Comparison of ENCODE assay signal across 9 cellular contexts in the genomic region with DNA sequence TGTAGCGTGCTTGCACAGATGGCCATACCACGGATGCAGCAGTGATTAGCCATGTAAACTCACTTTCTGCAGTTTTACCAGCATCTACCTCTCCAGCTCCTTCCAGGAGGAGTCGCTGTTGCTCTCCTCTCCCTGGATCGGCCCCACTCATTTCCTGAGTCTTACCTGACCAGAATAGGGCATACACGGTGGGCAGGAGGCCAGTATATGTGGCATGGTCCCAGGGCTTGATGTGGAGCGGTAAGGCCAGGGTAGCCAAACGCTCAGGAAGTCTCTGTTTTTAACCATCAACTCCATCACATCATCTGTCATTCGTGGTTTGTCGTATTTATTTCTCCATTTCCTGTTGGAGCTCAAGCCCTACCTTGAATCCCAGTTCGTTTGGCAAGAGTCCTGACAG.
A peak's percentile ranks its signal among the peaks of the same experiment; 100 is the strongest.
DNase-seq lines count a peak whose midpoint lies in the region; ATAC-seq, FAIRE-seq and TF ChIP-seq lines count a peak whose summit lies in the region.
"Had no signal": no experiment of that assay in that cellular context is flagged by ENCODE, and none has a peak within 500 bp of the region (broad histone marks: within the 10 kb centered on the region; RNA-seq: fewer than 3 reads in every experiment).

No MANE protein-coding gene starts in this region.

- no peak overlapping the region for H3K9ac ChIP-seq in neural cell (ENCODE audit: low read length)

- no peaks in the 10 kb centered on the region for H3K4me1 Mint-ChIP-seq in activated T-helper 2 cell treated with anti-CD3 and anti-CD28 coated beads, Interferon-gamma antibody, Interleukin-2, Interleukin-4, amounts not matched to agents 10 μg/mL and 5 μg/mL and 100 μg/mL, durations not matched to agents 14 hours and 24 hours and 36 hours (ENCODE audit: low read depth)
- peaks cover 0 to 3% of the 10 kb centered on the region in 2 donors for H3K4me1 Mint-ChIP-seq in immature natural killer cell

- H3K9me2 ChIP-seq in neural cell (ENCODE audit: insufficient read depth, low read length), result no peaks in the 10 kb centered on the region

- no peak for FAIRE-seq in bronchial epithelial cell (lab: Jason Lieb, UNC)
- FAIRE-seq: colon had no signal

- H3K4me1 ChIP-seq in heart right ventricle, result peaks cover 0 to 14% (median 0%) of the 10 kb centered on the region in 9 donors

- H3K4me3 Mint-ChIP-seq in activated T-helper 2 cell treated with anti-CD3 and anti-CD28 coated beads, Interferon-gamma antibody, Interleukin-2, Interleukin-4, amounts not matched to agents 10 μg/mL and 5 μg/mL and 100 μg/mL, durations not matched to agents 14 hours and 24 hours and 36 hours (ENCODE audit: low read depth), result no peak overlapping the region
- H3K4me3 Mint-ChIP-seq in immature natural killer cell, result no peak overlapping the region

- no peak overlapping the region for H3K4me3 ChIP-seq in heart right ventricle
- H3K4me3 ChIP-seq in bronchial epithelial cell (ENCODE audit: low read depth, low read length), result no peak overlapping the region
- no peak overlapping the region for H3K4me3 ChIP-seq in neural cell (ENCODE audit: low read length)

- H3K9me3 ChIP-seq in heart right ventricle, result no peaks in the 10 kb centered on the region
- H3K9me3 ChIP-seq in neural cell (ENCODE audit: low read length), result no peaks in the 10 kb centered on the region

- H3K27me3 ChIP-seq in heart right ventricle, result no peaks in the 10 kb centered on the region
- no peaks in the 10 kb centered on the region for H3K27me3 ChIP-seq in bronchial epithelial cell (ENCODE audit: control insufficient read depth, insufficient read depth, low read length)
- H3K27me3 ChIP-seq in neural cell (ENCODE audit: insufficient read depth, low read depth, low read length), result no peaks in the 10 kb centered on the region

- TF ChIP-seq RAD21 in neural cell (conservative IDR thresholded peaks at IDR 0.05), result no peak

- no peak for TF ChIP-seq EP300 in neural cell (conservative IDR thresholded peaks at IDR 0.05; ENCODE audit: poor library complexity, severe bottlenecking)

- no peaks in the 10 kb centered on the region for H4K20me1 ChIP-seq in neural cell (ENCODE audit: insufficient read depth)

- H3K36me3 ChIP-seq in heart right ventricle (no peaks in the 10 kb centered on the region), bronchial epithelial cell (ENCODE audit: control insufficient read depth, insufficient read depth, low read length) (no peaks in the 10 kb centered on the region), neural cell (ENCODE audit: insufficient read depth, low read length) (no peaks in the 10 kb centered on the region)

- DNase-seq in heart right ventricle (no peak), Right ventricle myocardium inferior (ENCODE audit: missing footprints) (no peak), NCI-H226 (peak; percentile 43), bronchial epithelial cell (ENCODE audit: low read depth) (peak; percentile 35), SIG-M5 treated with dmso at 0.1 percent for 504 hours (lab: John Stamatoyannopoulos, UW; ENCODE audit: unreplicated experiment) (no peak), immature natural killer cell (no peak)
- DNase-seq in activated T-helper 2 cell treated with anti-CD3 and anti-CD28 coated beads, Interferon-gamma antibody, Interleukin-2, Interleukin-4, amounts not matched to agents 10 μg/mL and 5 μg/mL and 100 μg/mL, durations not matched to agents 14 hours and 24 hours and 36 hours (ENCODE audit: low spot score), result no peak

- H3K27me3 Mint-ChIP-seq in activated T-helper 2 cell treated with anti-CD3 and anti-CD28 coated beads, Interferon-gamma antibody, Interleukin-2, Interleukin-4, amounts not matched to agents 10 μg/mL and 5 μg/mL and 100 μg/mL, durations not matched to agents 14 hours and 24 hours and 36 hours (ENCODE audit: low read depth), result no peaks in the 10 kb centered on the region
- H3K27me3 Mint-ChIP-seq in immature natural killer cell (ENCODE audit: low read depth in 3 of 3), result peaks cover 0 to 5% (median 0%) of the 10 kb centered on the region in 3 donors

- no peak overlapping the region for H2AFZ ChIP-seq in neural cell (ENCODE audit: low read depth, low read length)

- H3K9me3 Mint-ChIP-seq in activated T-helper 2 cell treated with anti-CD3 and anti-CD28 coated beads, Interferon-gamma antibody, Interleukin-2, Interleukin-4, amounts not matched to agents 10 μg/mL and 5 μg/mL and 100 μg/mL, durations not matched to agents 14 hours and 24 hours and 36 hours, result no peaks in the 10 kb centered on the region
- H3K9me3 Mint-ChIP-seq in immature natural killer cell, result no peaks in the 10 kb centered on the region

- peak in 1 of 8 donors; percentile 49 for ATAC-seq in heart right ventricle
- ATAC-seq in Right ventricle myocardium inferior, result no peak

- intact Hi-C loops in heart right ventricle (cut with DNase I), result loop anchor here in 9 of 10 donors (1.0 to 10.0 kb wide), 6 partner anchors 516 to 1209 kb away; no protein-coding TSS in a partner anchor
- intact Hi-C loops in Right ventricle myocardium inferior (cut with DNase I), result loop anchor here (5.0 kb wide), 1 partner anchor 1209 kb away; no protein-coding TSS in a partner anchor
- intact Hi-C loops in activated T-helper 2 cell treated with anti-CD3 and anti-CD28 coated beads, Interferon-gamma antibody, Interleukin-2, Interleukin-4, amounts not matched to agents 10 μg/mL and 5 μg/mL and 100 μg/mL, durations not matched to agents 14 hours and 24 hours and 36 hours (cut with micrococcal nuclease), result no loop called here

- H3K79me2 ChIP-seq in neural cell (replicated peaks; ENCODE audit: insufficient read depth, low read length), result no peaks in the 10 kb centered on the region

- TF ChIP-seq CTCF in heart right ventricle (IDR thresholded peaks at IDR 0.05) (peak in 7 of 9 donors; percentile 41 to 59 (median 49)), bronchial epithelial cell (IDR thresholded peaks at IDR 0.05; ENCODE audit: insufficient read depth, low read length, severe bottlenecking) (peak; percentile 80), neural cell (IDR thresholded peaks at IDR 0.05; ENCODE audit: poor library complexity, severe bottlenecking) (peak; percentile 11)

- H3K36me3 Mint-ChIP-seq in activated T-helper 2 cell treated with anti-CD3 and anti-CD28 coated beads, Interferon-gamma antibody, Interleukin-2, Interleukin-4, amounts not matched to agents 10 μg/mL and 5 μg/mL and 100 μg/mL, durations not matched to agents 14 hours and 24 hours and 36 hours (ENCODE audit: low read depth), result no peaks in the 10 kb centered on the region
- no peaks in the 10 kb centered on the region for H3K36me3 Mint-ChIP-seq in immature natural killer cell

- H3F3A ChIP-seq in neural cell (ENCODE audit: insufficient read depth, low read length, poor library complexity, severe bottlenecking), result no peaks in the 10 kb centered on the region

- H3K27ac ChIP-seq in heart right ventricle (no peak overlapping the region), neural cell (ENCODE audit: low read length) (no peak overlapping the region)

- 55 to 60% methylated on average over 10 of the region's 10 CpGs for WGBS in heart right ventricle, 2 donors

- no peak overlapping the region for H3K27ac Mint-ChIP-seq in activated T-helper 2 cell treated with anti-CD3 and anti-CD28 coated beads, Interferon-gamma antibody, Interleukin-2, Interleukin-4, amounts not matched to agents 10 μg/mL and 5 μg/mL and 100 μg/mL, durations not matched to agents 14 hours and 24 hours and 36 hours
- peak overlapping the region in 1 of 6 donors; percentile 48 for H3K27ac Mint-ChIP-seq in immature natural killer cell

- H3K4me2 ChIP-seq in neural cell (ENCODE audit: low read length), result no peak overlapping the region

TF ChIP-seq in neural cell, 6 proteins besides CTCF, POLR2A, EP300 and RAD21:
- TF ChIP-seq, protein P1, sequence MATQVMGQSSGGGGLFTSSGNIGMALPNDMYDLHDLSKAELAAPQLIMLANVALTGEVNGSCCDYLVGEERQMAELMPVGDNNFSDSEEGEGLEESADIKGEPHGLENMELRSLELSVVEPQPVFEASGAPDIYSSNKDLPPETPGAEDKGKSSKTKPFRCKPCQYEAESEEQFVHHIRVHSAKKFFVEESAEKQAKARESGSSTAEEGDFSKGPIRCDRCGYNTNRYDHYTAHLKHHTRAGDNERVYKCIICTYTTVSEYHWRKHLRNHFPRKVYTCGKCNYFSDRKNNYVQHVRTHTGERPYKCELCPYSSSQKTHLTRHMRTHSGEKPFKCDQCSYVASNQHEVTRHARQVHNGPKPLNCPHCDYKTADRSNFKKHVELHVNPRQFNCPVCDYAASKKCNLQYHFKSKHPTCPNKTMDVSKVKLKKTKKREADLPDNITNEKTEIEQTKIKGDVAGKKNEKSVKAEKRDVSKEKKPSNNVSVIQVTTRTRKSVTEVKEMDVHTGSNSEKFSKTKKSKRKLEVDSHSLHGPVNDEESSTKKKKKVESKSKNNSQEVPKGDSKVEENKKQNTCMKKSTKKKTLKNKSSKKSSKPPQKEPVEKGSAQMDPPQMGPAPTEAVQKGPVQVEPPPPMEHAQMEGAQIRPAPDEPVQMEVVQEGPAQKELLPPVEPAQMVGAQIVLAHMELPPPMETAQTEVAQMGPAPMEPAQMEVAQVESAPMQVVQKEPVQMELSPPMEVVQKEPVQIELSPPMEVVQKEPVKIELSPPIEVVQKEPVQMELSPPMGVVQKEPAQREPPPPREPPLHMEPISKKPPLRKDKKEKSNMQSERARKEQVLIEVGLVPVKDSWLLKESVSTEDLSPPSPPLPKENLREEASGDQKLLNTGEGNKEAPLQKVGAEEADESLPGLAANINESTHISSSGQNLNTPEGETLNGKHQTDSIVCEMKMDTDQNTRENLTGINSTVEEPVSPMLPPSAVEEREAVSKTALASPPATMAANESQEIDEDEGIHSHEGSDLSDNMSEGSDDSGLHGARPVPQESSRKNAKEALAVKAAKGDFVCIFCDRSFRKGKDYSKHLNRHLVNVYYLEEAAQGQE (IDR thresholded peaks at IDR 0.05; ENCODE audit: borderline replicate concordance), result no peak
- TF ChIP-seq POLR2AphosphoS5 (IDR thresholded peaks at IDR 0.05), result no peak
- TF ChIP-seq EZH2 (IDR thresholded peaks at IDR 0.05; ENCODE audit: borderline replicate concordance, insufficient read depth, low read length, poor library complexity, severe bottlenecking), result no peak
- no peak for TF ChIP-seq SMC3 (conservative IDR thresholded peaks at IDR 0.05; ENCODE audit: poor library complexity)
- TF ChIP-seq TAF1 (IDR thresholded peaks at IDR 0.05; ENCODE audit: low read depth), result no peak
- no peak for TF ChIP-seq MXI1 (conservative IDR thresholded peaks at IDR 0.05; ENCODE audit: poor library complexity, severe bottlenecking)
TF ChIP-seq in neural cell: peak in this region for 0.

Comparison
In these comparisons a context has a peak if more than half of its experiments do, and no peak if none do; other contexts are left out.
1. DNase-seq: peak in NCI-H226 (single experiment) and bronchial epithelial cell (single experiment); none in heart right ventricle (0 of 2), Right ventricle myocardium inferior (single experiment), SIG-M5 treated with dmso at 0.1 percent for 504 hours (single experiment), activated T-helper 2 cell treated with anti-CD3 and anti-CD28 coated beads, Interferon-gamma antibody, Interleukin-2, Interleukin-4, amounts not matched to agents 10 μg/mL and 5 μg/mL and 100 μg/mL, durations not matched to agents 14 hours and 24 hours and 36 hours (single experiment) and immature natural killer cell (0 of 3).
2. CTCF ChIP-seq: peak in every context shown above with its lines; median percentile 80 in bronchial epithelial cell; 49 in heart right ventricle; 11 in neural cell.